8 cellular contexts compared by ENCODE assay signal in genomic region chr1:24199291-24199900, GRCh38. TPM values are rescaled to one million over a fixed set of nuclear protein-coding genes. Genes with fewer than 3 reads are reported as not detected.
DNase-seq lines count a peak whose midpoint lies in the region; ATAC-seq and TF ChIP-seq lines count a peak whose summit lies in the region.

No MANE protein-coding gene starts in this region.

- H3K9me2 ChIP-seq in PC-9 (ENCODE audit: insufficient read depth), result no peaks in the 10 kb centered on the region

- H4K8ac ChIP-seq in neuronal stem cell (ENCODE audit: low read depth, low read length), result no peak overlapping the region

- H3K4me3 ChIP-seq in CD8-positive, alpha-beta T cell (ENCODE audit: low read depth, low read length), result no peak overlapping the region
- H3K4me3 ChIP-seq in PC-9, result no peak overlapping the region
- no peak overlapping the region for H3K4me3 ChIP-seq in fibroblast of lung (replicated peaks in 1 of 4; ENCODE audit: control extremely low read depth in 1 of 4, insufficient read depth in 1 of 4, low read depth in 3 of 4, low read length in 4 of 4)
- no peak overlapping the region for H3K4me3 ChIP-seq in neuronal stem cell (ENCODE audit: low read length in 2 of 2)

- H2AK5ac ChIP-seq in neuronal stem cell (ENCODE audit: low read depth, low read length), result no peak overlapping the region

- no peaks in the 10 kb centered on the region for H3K79me2 ChIP-seq in PC-9 (ENCODE audit: low read depth)
- no peaks in the 10 kb centered on the region for H3K79me2 ChIP-seq in fibroblast of lung (ENCODE audit: control insufficient read depth, insufficient read depth, low read length)

- H2AFZ ChIP-seq in PC-9 (no peak overlapping the region), fibroblast of lung (ENCODE audit: low read length) (peak overlapping the region; percentile 14), neuronal stem cell (ENCODE audit: low read length) (peak overlapping the region; percentile 39)

- H3K36me3 Mint-ChIP-seq in CD8-positive, alpha-beta T cell, result no peaks in the 10 kb centered on the region
- H3K36me3 Mint-ChIP-seq in activated T-cell treated with anti-CD3 and anti-CD28 coated beads, Interleukin-2, amount 50 U/mL, for 24 hours (ENCODE audit: low read depth), result no peaks in the 10 kb centered on the region

- no peak overlapping the region for H3K27ac Mint-ChIP-seq in CD8-positive, alpha-beta T cell
- H3K27ac Mint-ChIP-seq in activated T-cell treated with anti-CD3 and anti-CD28 coated beads, Interleukin-2, amount 50 U/mL, for 24 hours, result peak overlapping the region; percentile 65

- no peak overlapping the region for H3K4me3 Mint-ChIP-seq in CD8-positive, alpha-beta T cell
- H3K4me3 Mint-ChIP-seq in activated T-cell treated with anti-CD3 and anti-CD28 coated beads, Interleukin-2, amount 50 U/mL, for 24 hours, result peak overlapping the region; percentile 58

- no peak overlapping the region for H2BK120ac ChIP-seq in neuronal stem cell (ENCODE audit: low read depth, low read length)

- intact Hi-C loops in CD8-positive, alpha-beta T cell (cut with DNase I, micrococcal nuclease), result loop anchor here (1.0 to 2.0 kb wide), 6 partner anchors 10 to 631 kb away; no protein-coding TSS in a partner anchor
- intact Hi-C loops in PC-9 (cut with micrococcal nuclease; ENCODE audit: unreplicated experiment), result loop anchor here (1.0 to 2.0 kb wide), 4 partner anchors 49 to 436 kb away; no protein-coding TSS in a partner anchor

- H4K20me1 ChIP-seq in PC-9 (ENCODE audit: insufficient read depth) (no peaks in the 10 kb centered on the region), fibroblast of lung (ENCODE audit: control insufficient read depth, extremely low read depth, insufficient read depth, low read length) (no peaks in the 10 kb centered on the region)

- no peaks in the 10 kb centered on the region for H3K27me3 Mint-ChIP-seq in CD8-positive, alpha-beta T cell (ENCODE audit: low read depth)
- peaks cover 5% of the 10 kb centered on the region for H3K27me3 Mint-ChIP-seq in activated T-cell treated with anti-CD3 and anti-CD28 coated beads, Interleukin-2, amount 50 U/mL, for 24 hours

- H3K4ac ChIP-seq in neuronal stem cell (ENCODE audit: low read length), result no peak overlapping the region

- no peak overlapping the region for H3K18ac ChIP-seq in neuronal stem cell (ENCODE audit: low read length)

- peak; percentile 93 for ATAC-seq in CD8-positive, alpha-beta T cell
- ATAC-seq in HG03342 (IDR thresholded peaks at IDR 0.05; ENCODE audit: unreplicated experiment), result peak; percentile 47
- ATAC-seq in HG03521 (IDR thresholded peaks at IDR 0.05; ENCODE audit: unreplicated experiment), result no peak

- WGBS in neuronal stem cell (ENCODE audit: extremely low coverage in 2 of 2, insufficient read length in 2 of 2, insufficient replicate concordance in 1 of 2), 2 donors, result no CpG with 5 or more reads among the region's 15 CpGs

- POLR2A ChIA-PET in CD8-positive, alpha-beta T cell (lab: Charles Lee), result interaction anchor here (0.7 to 2.2 kb wide), 5 partner anchors 9 to 631 kb away, joined by 3 to 20 read pairs (median 4); no protein-coding TSS in a partner anchor
- POLR2A ChIA-PET in PC-9 (lab: Charles Lee; ENCODE audit: unreplicated experiment), result interaction anchor here (0.5 to 0.7 kb wide), 2 partner anchors 46 to 248 kb away, joined by 3 to 4 read pairs; no protein-coding TSS in a partner anchor

- H3K9ac ChIP-seq in fibroblast of lung (ENCODE audit: insufficient read depth, low read length) (no peak overlapping the region), neuronal stem cell (ENCODE audit: low read depth, low read length, poor library complexity) (no peak overlapping the region)

- no peak overlapping the region for H2BK5ac ChIP-seq in neuronal stem cell (ENCODE audit: low read length)

- H3F3A ChIP-seq in PC-9 (ENCODE audit: insufficient read depth, low read depth), result peaks cover 25% of the 10 kb centered on the region

- no peak overlapping the region for H3K14ac ChIP-seq in neuronal stem cell (ENCODE audit: low read length)

- peaks cover 4% of the 10 kb centered on the region for H3K4me1 ChIP-seq in CD8-positive, alpha-beta T cell (ENCODE audit: insufficient read depth, low read length)
- H3K4me1 ChIP-seq in PC-9 (replicated peaks; ENCODE audit: insufficient read depth) (peaks cover 27% of the 10 kb centered on the region), fibroblast of lung (ENCODE audit: control insufficient read depth, extremely low read depth, insufficient read depth, low read length) (no peaks in the 10 kb centered on the region), neuronal stem cell (ENCODE audit: control insufficient read depth in 2 of 2, insufficient read depth in 1 of 2, low read depth in 1 of 2, low read length in 2 of 2) (no peaks in the 10 kb centered on the region)

- H3K9me3 Mint-ChIP-seq in CD8-positive, alpha-beta T cell, result no peaks in the 10 kb centered on the region
- no peaks in the 10 kb centered on the region for H3K9me3 Mint-ChIP-seq in activated T-cell treated with anti-CD3 and anti-CD28 coated beads, Interleukin-2, amount 50 U/mL, for 24 hours

- CTCF ChIA-PET in CD8-positive, alpha-beta T cell (lab: Charles Lee), result interaction anchor here (0.6 to 9.0 kb wide), 62 partner anchors 9 to 1158 kb away, joined by 3 to 333 read pairs (median 4); partner anchors contain the start of genes IFNLR1 and NIPAL3
- CTCF ChIA-PET in PC-9 (lab: Charles Lee), result interaction anchor here (0.5 to 3.4 kb wide), 7 partner anchors 49 to 547 kb away, joined by 3 to 43 read pairs (median 4); partner anchors contain the start of genes RCAN3 and STPG1

- peak; percentile 88 for TF ChIP-seq CTCF in CD8-positive, alpha-beta T cell (IDR thresholded peaks at IDR 0.05)
- TF ChIP-seq CTCF in PC-9 (conservative IDR thresholded peaks at IDR 0.05) (peak; percentile 92), fibroblast of lung (conservative IDR thresholded peaks at IDR 0.05 in 1 of 2, IDR thresholded peaks at IDR 0.05 in 1 of 2; ENCODE audit: low read depth in 1 of 2, low read length in 2 of 2) (peak; percentile 86 to 88)

- H3K27ac ChIP-seq in CD8-positive, alpha-beta T cell (ENCODE audit: low read depth, low read length), result no peak overlapping the region
- H3K27ac ChIP-seq in PC-9 (no peak overlapping the region), fibroblast of lung (ENCODE audit: insufficient read depth, low read length) (no peak overlapping the region), neuronal stem cell (replicated peaks; ENCODE audit: low read length) (no peak overlapping the region)

- H3K4me2 ChIP-seq in PC-9 (no peak overlapping the region), fibroblast of lung (ENCODE audit: extremely low read depth, insufficient read depth, low read length) (peak overlapping the region; percentile 69), neuronal stem cell (ENCODE audit: insufficient read depth, low read length, poor library complexity, severe bottlenecking) (no peak overlapping the region)

- H2BK12ac ChIP-seq in neuronal stem cell (ENCODE audit: low read length), result no peak overlapping the region

- H3K27me3 ChIP-seq in CD8-positive, alpha-beta T cell (ENCODE audit: insufficient read depth, low read length), result no peaks in the 10 kb centered on the region
- H3K27me3 ChIP-seq in PC-9 (ENCODE audit: insufficient read depth, low read depth) (no peaks in the 10 kb centered on the region), fibroblast of lung (ENCODE audit: control insufficient read depth, insufficient read depth, low read length) (no peaks in the 10 kb centered on the region), neuronal stem cell (ENCODE audit: control insufficient read depth in 3 of 3, insufficient read depth in 3 of 3, low read depth in 1 of 3, low read length in 3 of 3) (no peaks in the 10 kb centered on the region)

- no TSS peak for BruUV-seq in PC-9 (replicated peaks; lab: Mats Ljungman, UMichigan)

- DNase-seq in CD8-positive, alpha-beta T cell, result peak; percentile 52 to 85 (median 74)
- DNase-seq in PC-9, result peak in 1 of 2 experiments; percentile 53
- DNase-seq in activated T-cell treated with anti-CD3 and anti-CD28 coated beads, Interleukin-2, amount 50 U/mL, for 24 hours, result peak; percentile 80
- peak; percentile 28 to 64 for DNase-seq in fibroblast of lung (ENCODE audit: low read depth in 2 of 2)
- DNase-seq in neuronal stem cell (ENCODE audit: low spot score), result peak; percentile 69
- DNase-seq in stromal cell of bone marrow (ENCODE audit: low read depth), result peak; percentile 23

- H4K91ac ChIP-seq in neuronal stem cell (ENCODE audit: low read depth, low read length, poor library complexity), result no peak overlapping the region

- H3K4me1 Mint-ChIP-seq in CD8-positive, alpha-beta T cell (ENCODE audit: low read depth), result peaks cover 8% of the 10 kb centered on the region
- peaks cover 48% of the 10 kb centered on the region for H3K4me1 Mint-ChIP-seq in activated T-cell treated with anti-CD3 and anti-CD28 coated beads, Interleukin-2, amount 50 U/mL, for 24 hours (ENCODE audit: low read depth)

- H3K79me1 ChIP-seq in neuronal stem cell (ENCODE audit: low read depth, low read length), result no peaks in the 10 kb centered on the region

- H3K23ac ChIP-seq in neuronal stem cell (ENCODE audit: low read depth, low read length, poor library complexity), result no peak overlapping the region

- no peak overlapping the region for H2BK15ac ChIP-seq in neuronal stem cell (ENCODE audit: low read length)

- H3K36me3 ChIP-seq in CD8-positive, alpha-beta T cell (ENCODE audit: insufficient read depth, low read length), result no peaks in the 10 kb centered on the region
- H3K36me3 ChIP-seq in PC-9 (ENCODE audit: low read depth) (no peaks in the 10 kb centered on the region), fibroblast of lung (ENCODE audit: control insufficient read depth, insufficient read depth, low read length) (no peaks in the 10 kb centered on the region), neuronal stem cell (replicated peaks in 1 of 2; ENCODE audit: control insufficient read depth in 2 of 2, insufficient read depth in 2 of 2, low read length in 2 of 2) (no peaks in the 10 kb centered on the region)

- no peaks in the 10 kb centered on the region for H3K9me3 ChIP-seq in CD8-positive, alpha-beta T cell (ENCODE audit: low read length)
- H3K9me3 ChIP-seq in PC-9 (ENCODE audit: insufficient read depth, low read depth), result no peaks in the 10 kb centered on the region
- no peaks in the 10 kb centered on the region for H3K9me3 ChIP-seq in fibroblast of lung (ENCODE audit: control insufficient read depth, insufficient read depth, low read depth, low read length)
- H3K9me3 ChIP-seq in neuronal stem cell (replicated peaks in 1 of 2; ENCODE audit: control insufficient read depth in 2 of 2, insufficient read depth in 1 of 2, low read depth in 1 of 2, low read length in 2 of 2), result no peaks in the 10 kb centered on the region

RNA-seq across cellular contexts. Expression of gene IFNLR1, which starts 12.3 kb away (rescaled TPM):
- 1 to 10 TPM; 4.1 to 5.6 TPM for total RNA-seq in CD8-positive, alpha-beta T cell
- 5.5 and 8.1 TPM in 2 replicates for total RNA-seq in PC-9 (2021)
- total RNA-seq in fibroblast of lung, result under 0.01 TPM in 1 of 2 replicates, not detected in the other
- polyA plus RNA-seq in fibroblast of lung, result 0.02 TPM in 1 of 2 replicates, not detected in the other
- polyA plus RNA-seq in fibroblast of lung (2012), result not detected in 2 replicates
- not detected in 2 replicates for polyA minus RNA-seq in fibroblast of lung (ENCODE audit: low replicate concordance)
- 0.45 TPM for polyA plus RNA-seq in neuronal stem cell (2013, experiment 1 of 2)
- 0.69 TPM for polyA plus RNA-seq in neuronal stem cell (2013, experiment 2 of 2)

RNA-seq across cellular contexts. Expression of gene IL22RA1, which starts 56.5 kb away (rescaled TPM):
- total RNA-seq in CD8-positive, alpha-beta T cell, result not detected
- total RNA-seq in PC-9 (2021), result 4.2 and 5.0 TPM in 2 replicates
- under 0.01 TPM in 1 of 2 replicates, not detected in the other for total RNA-seq in fibroblast of lung
- polyA plus RNA-seq in fibroblast of lung, result 0.03 and 0.06 TPM in 2 replicates
- polyA plus RNA-seq in fibroblast of lung (2012), result 0.05 and 0.13 TPM in 2 replicates
- polyA minus RNA-seq in fibroblast of lung (ENCODE audit: low replicate concordance), result not detected in 2 replicates
- polyA plus RNA-seq in neuronal stem cell (2013, experiment 1 of 2), result 0.03 TPM
- polyA plus RNA-seq in neuronal stem cell (2013, experiment 2 of 2), result 0.03 TPM
